In the genomic region with DNA sequence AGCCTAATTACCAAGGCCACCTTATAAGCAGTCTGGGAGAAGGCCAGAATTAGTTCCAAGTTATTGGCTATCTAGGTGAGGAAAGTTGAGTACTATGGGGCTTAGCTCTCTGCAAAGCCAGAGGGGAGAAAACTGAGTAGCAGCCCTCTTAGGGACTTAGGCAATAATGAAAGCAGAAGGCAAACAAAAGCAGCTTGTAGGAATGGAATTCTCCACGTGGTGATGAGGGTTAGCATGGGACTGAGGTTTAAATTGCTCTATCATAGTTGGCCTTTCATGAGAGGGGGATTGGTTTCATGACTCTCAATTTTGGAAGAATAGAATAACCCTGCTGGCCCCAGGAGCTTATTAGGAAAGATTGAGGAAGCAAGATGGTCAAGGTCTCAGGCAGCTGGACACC, we compare ENCODE assay signal across 24 cellular contexts. TPM values are rescaled to one million over a fixed set of nuclear protein-coding genes. Genes with fewer than 3 reads are reported as not detected.
DNase-seq lines count a peak whose midpoint lies in the region; ATAC-seq and TF ChIP-seq lines count a peak whose summit lies in the region.
"Had no signal": no experiment of that assay in that cellular context is flagged by ENCODE, and none has a peak within 500 bp of the region (broad histone marks: within the 10 kb centered on the region; RNA-seq: fewer than 3 reads in every experiment).

No MANE protein-coding gene starts in this region.

- H2AFZ ChIP-seq in neural progenitor cell (replicated peaks), result no peak overlapping the region

- no peak overlapping the region for H3K4me3 ChIP-seq in neural progenitor cell
- H3K4me3 ChIP-seq: adrenal gland, SK-N-MC had no signal

- H3K27me3 ChIP-seq in neural progenitor cell, result no peaks in the 10 kb centered on the region
- H3K27me3 ChIP-seq: adrenal gland had no signal

- no peaks in the 10 kb centered on the region for H3K79me2 ChIP-seq in neural progenitor cell (ENCODE audit: low read depth)

- H3K36me3 Mint-ChIP-seq in IgD-negative memory B cell, result peaks cover 7% of the 10 kb centered on the region
- H3K36me3 Mint-ChIP-seq in neural progenitor cell, result peaks cover 3% of the 10 kb centered on the region
- no peaks in the 10 kb centered on the region for H3K36me3 Mint-ChIP-seq in activated T-cell treated with anti-CD3 and anti-CD28 coated beads, Interleukin-2, amount 50 U/mL, for 4 hours (ENCODE audit: insufficient read depth)
- H3K36me3 Mint-ChIP-seq: CD4-positive, CD25-positive, alpha-beta regulatory T cell had no signal

- H3K4me1 Mint-ChIP-seq in IgD-negative memory B cell (peaks cover 56 to 65% (median 63%) of the 10 kb centered on the region in 3 donors), neural progenitor cell (peaks cover 9% of the 10 kb centered on the region)
- H3K4me1 Mint-ChIP-seq in activated T-cell treated with anti-CD3 and anti-CD28 coated beads, Interleukin-2, amount 50 U/mL, for 4 hours (ENCODE audit: low read depth), result peaks cover 54% of the 10 kb centered on the region

- H3K4me2 ChIP-seq in neural progenitor cell, result peak overlapping the region; percentile 50

- ATAC-seq in GM19328 (IDR thresholded peaks at IDR 0.05; ENCODE audit: unreplicated experiment), result no peak
- no peak for ATAC-seq in activated T-cell treated with anti-CD3 and anti-CD28 coated beads, Interleukin-2, amount 50 U/mL, for 4 hours
- ATAC-seq: effector memory CD8-positive, alpha-beta T cell; left cardiac atrium had no signal

- no peaks in the 10 kb centered on the region for H3K9me3 Mint-ChIP-seq in IgD-negative memory B cell
- H3K9me3 Mint-ChIP-seq in neural progenitor cell, result no peaks in the 10 kb centered on the region
- no peaks in the 10 kb centered on the region for H3K9me3 Mint-ChIP-seq in activated T-cell treated with anti-CD3 and anti-CD28 coated beads, Interleukin-2, amount 50 U/mL, for 4 hours
- H3K9me3 Mint-ChIP-seq: activated T-helper 1 cell treated with anti-CD3 and anti-CD28 coated beads, Interleukin-12 subunit alpha, Interleukin-12 subunit beta, Interleukin-2, Interleukin-4 antibody, amounts not matched to agents 30 ng/mL and 10 ng/mL and 1 ng/mL, durations not matched to agents 14 hours and 24 hours and 36 hours; CD4-positive, CD25-positive, alpha-beta regulatory T cell; central memory CD8-positive, alpha-beta T cell; effector memory CD8-positive, alpha-beta T cell had no signal

- H3K9ac ChIP-seq in neural progenitor cell, result no peak overlapping the region

- TF ChIP-seq CTCF in neural progenitor cell (IDR thresholded peaks at IDR 0.05), result no peak

- H3K27ac Mint-ChIP-seq in IgD-negative memory B cell (peak overlapping the region; percentile 3 to 70 (median 44)), neural progenitor cell (no peak overlapping the region)

- H3K4me3 Mint-ChIP-seq in IgD-negative memory B cell (peak overlapping the region; percentile 4 to 81 (median 70)), neural progenitor cell (no peak overlapping the region)
- H3K4me3 Mint-ChIP-seq in activated T-cell treated with anti-CD3 and anti-CD28 coated beads, Interleukin-2, amount 50 U/mL, for 4 hours, result no peak overlapping the region
- H3K4me3 Mint-ChIP-seq: activated T-helper 1 cell treated with anti-CD3 and anti-CD28 coated beads, Interleukin-12 subunit alpha, Interleukin-12 subunit beta, Interleukin-2, Interleukin-4 antibody, amounts not matched to agents 30 ng/mL and 10 ng/mL and 1 ng/mL, durations not matched to agents 14 hours and 24 hours and 36 hours; central memory CD8-positive, alpha-beta T cell; effector memory CD8-positive, alpha-beta T cell had no signal

- peak overlapping the region; percentile 24 for H3K27ac ChIP-seq in neural progenitor cell
- H3K27ac ChIP-seq: 22Rv1, adrenal gland, SK-N-MC had no signal

- no peaks in the 10 kb centered on the region for H3K27me3 Mint-ChIP-seq in IgD-negative memory B cell
- no peaks in the 10 kb centered on the region for H3K27me3 Mint-ChIP-seq in neural progenitor cell (ENCODE audit: insufficient read depth, low read depth)
- no peaks in the 10 kb centered on the region for H3K27me3 Mint-ChIP-seq in activated T-cell treated with anti-CD3 and anti-CD28 coated beads, Interleukin-2, amount 50 U/mL, for 4 hours (ENCODE audit: low read depth)
- H3K27me3 Mint-ChIP-seq: CD4-positive, CD25-positive, alpha-beta regulatory T cell; central memory CD8-positive, alpha-beta T cell; effector memory CD8-positive, alpha-beta T cell had no signal

- DNase-seq in DMS 273 (lab: John Stamatoyannopoulos, UW; ENCODE audit: unreplicated experiment) (peak; percentile 25), DMS 273 treated with DMSO at 0.1 percent for 48 hours (lab: John Stamatoyannopoulos, UW) (no peak), SK-MEL-5 (ENCODE audit: low read depth, low spot score) (peak; percentile 96), neural progenitor cell (ENCODE audit: low spot score) (peak; percentile 72), SW 1271 (lab: John Stamatoyannopoulos, UW) (no peak)
- no peak for DNase-seq in activated T-cell treated with anti-CD3 and anti-CD28 coated beads, Interleukin-2, amount 50 U/mL, for 4 hours
- DNase-seq: activated CD4-positive, alpha-beta T cell treated with anti-CD3 and anti-CD28 coated beads, Interleukin-2, amount 50 U/mL, for 4 hours; adrenal gland; CD4-positive, CD25-positive, alpha-beta regulatory T cell; DMS79 treated with DMSO at 0.1 percent for 48 hours; effector memory CD8-positive, alpha-beta T cell; hypothalamus; IMR-90; left cardiac atrium; NCI-H1417 treated with DMSO at 0.1 percent for 48 hours; NCI-H2227 treated with DMSO at 0.1 percent for 48 hours; nucleus accumbens; stimulated activated CD4-positive, alpha-beta T cell treated with anti-CD3 and anti-CD28 coated beads, Interleukin-4, amount 100 ng/mL, for 1 hour had no signal

- no peaks in the 10 kb centered on the region for H3K36me3 ChIP-seq in neural progenitor cell
- H3K36me3 ChIP-seq: adrenal gland had no signal

- H3F3A ChIP-seq in neural progenitor cell (ENCODE audit: low read depth), result peaks cover 15% of the 10 kb centered on the region

- H3K4me1 ChIP-seq in neural progenitor cell, result peaks cover 14% of the 10 kb centered on the region

- H3K9me3 ChIP-seq in neural progenitor cell (ENCODE audit: low read depth), result no peaks in the 10 kb centered on the region
- H3K9me3 ChIP-seq: adrenal gland had no signal

- in situ Hi-C loops in SK-MEL-5 (cut with HindIII; ENCODE audit: low pct_unique_long_range_greater_than_20kb, low sequenced_read_pairs), result no loop called here

- H4K20me1 ChIP-seq in neural progenitor cell (ENCODE audit: low read depth), result no peaks in the 10 kb centered on the region

RNA-seq across cellular contexts. Expression of gene UBE2J1, which starts 7.0 kb away (rescaled TPM):
- 193 TPM for polyA plus RNA-seq in IgD-negative memory B cell
- 46.1 and 47.8 TPM in 2 replicates for total RNA-seq in SK-MEL-5 (2014; rRNA removed; shearing (Covaris generic))
- polyA plus RNA-seq in SK-MEL-5 (2015; cell fraction: cytosol; rRNA removed), result 28.9 and 34.9 TPM in 2 replicates
- 15.4 TPM in 2 replicates for polyA plus RNA-seq in SK-MEL-5 (2015; cell fraction: nucleus; rRNA removed)
- 27.4 and 43.0 TPM in 2 replicates for total RNA-seq in neural progenitor cell (ENCODE audit: low replicate concordance)
- total RNA-seq in activated T-cell treated with anti-CD3 and anti-CD28 coated beads, Interleukin-2, amount 50 U/mL, for 4 hours, result 10 to 100 TPM; 15.0 to 19.4 (median 16.1) TPM

RNA-seq across cellular contexts. Expression of gene GABRR2, which starts 44.5 kb away (rescaled TPM):
- 0.13 TPM for polyA plus RNA-seq in IgD-negative memory B cell
- not detected in 2 replicates for total RNA-seq in SK-MEL-5 (2014; rRNA removed; shearing (Covaris generic))
- polyA plus RNA-seq in SK-MEL-5 (2015; cell fraction: cytosol; rRNA removed), result 0.11 TPM in 1 of 2 replicates, not detected in the other
- polyA plus RNA-seq in SK-MEL-5 (2015; cell fraction: nucleus; rRNA removed), result 0.36 and 2.4 TPM in 2 replicates
- total RNA-seq in neural progenitor cell (ENCODE audit: low replicate concordance), result 0.28 TPM in 1 of 2 replicates, not detected in the other
- under 1 TPM in 1 of 3 donors, not detected in 2; 0.19 TPM for total RNA-seq in activated T-cell treated with anti-CD3 and anti-CD28 coated beads, Interleukin-2, amount 50 U/mL, for 4 hours
- total RNA-seq: IMR-90 had no signal
- polyA plus RNA-seq: CD4-positive, CD25-positive, alpha-beta regulatory T cell had no signal

RNA-seq across cellular contexts. Expression of gene RRAGD, which starts 52.5 kb away (rescaled TPM):
- 1.0 TPM for polyA plus RNA-seq in IgD-negative memory B cell
- total RNA-seq in SK-MEL-5 (2014; rRNA removed; shearing (Covaris generic)), result 145 and 165 TPM in 2 replicates
- 42.8 and 60.4 TPM in 2 replicates for polyA plus RNA-seq in SK-MEL-5 (2015; cell fraction: cytosol; rRNA removed)
- polyA plus RNA-seq in SK-MEL-5 (2015; cell fraction: nucleus; rRNA removed), result 10.3 and 16.5 TPM in 2 replicates
- total RNA-seq in neural progenitor cell (ENCODE audit: low replicate concordance), result 18.6 and 20.7 TPM in 2 replicates
- total RNA-seq in activated T-cell treated with anti-CD3 and anti-CD28 coated beads, Interleukin-2, amount 50 U/mL, for 4 hours, result 10 to 100 TPM in 2 of 3 donors, 1 to 10 TPM in 1; 7.3 to 11.9 (median 10.2) TPM
- total RNA-seq: IMR-90 had no signal
- polyA plus RNA-seq: IMR-90 had no signal

Comparison
In these comparisons a context has a peak if more than half of its experiments do, and no peak if none do; other contexts are left out.
1. DNase-seq: peak in DMS 273 (single experiment), SK-MEL-5 (single experiment) and neural progenitor cell (single experiment); none in DMS 273 treated with DMSO at 0.1 percent for 48 hours (single experiment), SW 1271 (0 of 2) and activated T-cell treated with anti-CD3 and anti-CD28 coated beads, Interleukin-2, amount 50 U/mL, for 4 hours (single experiment).
2. H3K4me3 Mint-ChIP-seq: peak in IgD-negative memory B cell (4 of 4); none in neural progenitor cell (single experiment) and activated T-cell treated with anti-CD3 and anti-CD28 coated beads, Interleukin-2, amount 50 U/mL, for 4 hours (single experiment).